13 cellular contexts compared by ENCODE assay signal in the genomic region with DNA sequence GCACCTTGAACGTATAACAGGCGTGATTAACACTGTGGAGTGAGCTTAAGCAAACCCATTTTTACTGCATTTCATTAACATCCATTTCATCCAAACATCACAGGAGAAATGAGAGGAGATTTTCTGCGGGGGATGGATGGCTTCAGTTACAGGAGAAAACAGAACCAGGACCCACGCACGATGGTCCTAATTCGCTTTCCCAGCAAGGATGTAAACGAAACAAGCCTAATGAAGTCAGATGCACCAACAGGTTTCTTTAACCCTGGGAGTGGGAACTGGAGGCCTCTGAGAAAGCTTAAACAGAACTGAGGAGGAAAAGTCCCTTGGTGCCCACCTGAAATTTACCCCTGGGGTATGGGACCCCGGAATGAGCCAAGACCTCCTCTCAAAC. TPM values are rescaled to one million over a fixed set of nuclear protein-coding genes. Genes with fewer than 3 reads are reported as not detected.
DNase-seq lines count a peak whose midpoint lies in the region; TF ChIP-seq lines count a peak whose summit lies in the region.
"Had no signal": no experiment of that assay in that cellular context is flagged by ENCODE, and none has a peak within 500 bp of the region (broad histone marks: within the 10 kb centered on the region; RNA-seq: fewer than 3 reads in every experiment).

No MANE protein-coding gene starts in this region.

- H3K27ac ChIP-seq in hepatocyte: no peak overlapping the region
- peak overlapping the region; percentile 97 for H3K27ac ChIP-seq in substantia nigra (ENCODE audit: low read depth, low read length, poor library complexity, severe bottlenecking)

- no peak overlapping the region for H3K4me3 ChIP-seq in hepatocyte
- H3K4me3 ChIP-seq: GM12878 had no signal

- peak overlapping the region; percentile 99 for H3K4me2 ChIP-seq in hepatocyte

- 52% methylated on average over 8 of the region's 8 CpGs for WGBS in hepatocyte (ENCODE audit: low lambda C conversion rate, missing lambda C conversion rate)

- H4K20me1 ChIP-seq in hepatocyte (ENCODE audit: insufficient read depth, poor library complexity, severe bottlenecking): no peaks in the 10 kb centered on the region

- H3K79me2 ChIP-seq in hepatocyte: peaks cover 31% of the 10 kb centered on the region

- no peaks in the 10 kb centered on the region for H3K9me3 ChIP-seq in hepatocyte (ENCODE audit: low read depth)
- H3K9me3 ChIP-seq: testis had no signal

- DNase-seq in NCI-H1417 (lab: John Stamatoyannopoulos, UW): peak in 2 of 3 experiments; percentile 74 to 86
- no peak for DNase-seq in NCI-H1417 treated with DMSO at 0.1 percent for 48 hours (lab: John Stamatoyannopoulos, UW)
- peak; percentile 72 for DNase-seq in NCI-H69 (lab: John Stamatoyannopoulos, UW)
- no peak for DNase-seq in hepatocyte (ENCODE audit: low spot score)
- DNase-seq in substantia nigra (lab: John Stamatoyannopoulos, UW): peak in 6 of 49 donors; percentile 11 to 53 (median 36)
- DNase-seq in activated CD4-positive, CD25-positive, alpha-beta regulatory T cell (lab: John Stamatoyannopoulos, UW): no peak
- no peak for DNase-seq in stimulated activated CD4-positive, alpha-beta T cell treated with anti-CD3 and anti-CD28 coated beads, Interleukin-4, amount 100 ng/mL, for 4 hours
- DNase-seq in activated CD4-positive, alpha-beta T cell treated with anti-CD3 and anti-CD28 coated beads, Interleukin-2, amount 50 U/mL, for 4 hours: no peak
- DNase-seq: activated CD4-positive, alpha-beta T cell treated with anti-CD3 and anti-CD28 coated beads for 4 hours; HCEC 1CT; SIG-M5 had no signal

- H3K9me2 ChIP-seq in hepatocyte (replicated peaks; ENCODE audit: insufficient read depth): no peaks in the 10 kb centered on the region

- no peaks in the 10 kb centered on the region for H3K36me3 ChIP-seq in hepatocyte (replicated peaks; ENCODE audit: insufficient read depth, low read depth)

- no peak for TF ChIP-seq CTCF in hepatocyte (IDR thresholded peaks at IDR 0.05; ENCODE audit: poor library complexity)

- H2AFZ ChIP-seq in hepatocyte: no peak overlapping the region

- peaks cover 11% of the 10 kb centered on the region for H3K27me3 ChIP-seq in hepatocyte
- H3K27me3 ChIP-seq: testis had no signal

- H3K4me1 ChIP-seq in hepatocyte (ENCODE audit: insufficient read depth): peaks cover 19% of the 10 kb centered on the region

RNA-seq across cellular contexts. Expression of a gene that starts 2.7 kb away (rescaled TPM):
- 39.1 and 48.4 TPM in 2 replicates for total RNA-seq in hepatocyte
- polyA plus RNA-seq in hepatocyte: 54.3 and 74.4 TPM in 2 replicates

Comparison
In these comparisons a context has a peak if more than half of its experiments do, and no peak if none do; other contexts are left out.
1. DNase-seq: peak in NCI-H1417 (2 of 3) and NCI-H69 (single experiment); none in NCI-H1417 treated with DMSO at 0.1 percent for 48 hours (single experiment), hepatocyte (single experiment), activated CD4-positive, CD25-positive, alpha-beta regulatory T cell (0 of 4), stimulated activated CD4-positive, alpha-beta T cell treated with anti-CD3 and anti-CD28 coated beads, Interleukin-4, amount 100 ng/mL, for 4 hours (0 of 2) and activated CD4-positive, alpha-beta T cell treated with anti-CD3 and anti-CD28 coated beads, Interleukin-2, amount 50 U/mL, for 4 hours (0 of 2).